In the genomic region with DNA sequence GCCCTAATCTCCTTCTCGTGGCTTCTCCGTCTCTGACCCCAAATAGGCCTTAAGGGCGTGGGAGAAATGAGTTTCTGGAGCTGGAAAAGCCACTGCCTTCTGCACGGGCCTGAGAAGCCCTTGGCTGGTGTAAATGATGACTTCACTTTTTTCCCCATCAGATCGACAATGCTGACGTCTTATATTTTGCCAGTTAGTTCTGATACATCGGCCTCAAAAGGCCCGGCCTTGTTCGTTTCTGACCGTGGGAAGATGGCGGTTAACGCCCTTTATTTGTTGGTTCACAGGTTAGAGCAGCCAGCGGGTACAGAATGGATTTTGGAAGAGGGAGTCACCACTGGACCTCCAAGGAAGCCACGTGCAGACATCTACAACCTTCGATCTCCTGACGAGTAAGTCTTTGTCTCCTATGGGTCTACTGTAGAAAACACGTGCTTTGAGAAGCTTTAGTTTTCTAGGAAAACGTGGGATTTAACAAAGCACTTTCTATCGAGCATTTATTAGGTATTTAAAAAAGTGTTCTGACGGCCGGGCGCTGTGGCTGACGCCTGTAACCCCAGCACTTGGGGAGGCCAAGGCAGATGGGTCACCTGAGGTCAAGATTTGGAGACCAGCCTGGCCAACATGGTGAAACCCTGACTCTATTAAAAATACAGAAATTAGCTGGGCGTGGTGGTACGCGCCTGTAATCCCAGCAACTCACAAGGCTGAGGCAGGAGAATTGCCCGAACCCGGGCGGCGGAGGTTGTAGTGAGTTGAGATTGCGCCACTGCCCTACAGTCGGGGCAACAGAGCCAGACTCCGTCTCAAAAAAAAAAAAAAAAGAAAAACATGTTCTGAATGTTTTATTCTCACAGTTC, we compare ENCODE assay signal across 8 cellular contexts. TPM values are rescaled to one million over a fixed set of nuclear protein-coding genes. Genes with fewer than 3 reads are reported as not detected.
DNase-seq lines count a peak whose midpoint lies in the region; ATAC-seq and TF ChIP-seq lines count a peak whose summit lies in the region.

No MANE protein-coding gene starts in this region.

- H3K9ac ChIP-seq in iPS-15b (ENCODE audit: low read depth, low read length) = peak overlapping the region; percentile 100

- ATAC-seq in activated naive CD8-positive, alpha-beta T cell treated with anti-CD3 and anti-CD28 coated beads, Interleukin-2, amount 10 ng/mL, durations not matched to agents 7 days and 5 days (ENCODE audit: low read depth) = no peak
- ATAC-seq in GM19463 (IDR thresholded peaks at IDR 0.05; ENCODE audit: unreplicated experiment) (no peak), HG03108 (IDR thresholded peaks at IDR 0.05; ENCODE audit: unreplicated experiment) (no peak)

- no peaks in the 10 kb centered on the region for H3K9me3 ChIP-seq in iPS-15b (ENCODE audit: control insufficient read depth, insufficient read depth, low read length)

- peaks cover 53% of the 10 kb centered on the region for H3K4me1 Mint-ChIP-seq in activated naive CD8-positive, alpha-beta T cell treated with anti-CD3 and anti-CD28 coated beads, Interleukin-2, amount 10 ng/mL, durations not matched to agents 7 days and 5 days

- H3K9me3 Mint-ChIP-seq in activated naive CD8-positive, alpha-beta T cell treated with anti-CD3 and anti-CD28 coated beads, Interleukin-2, amount 10 ng/mL, durations not matched to agents 7 days and 5 days = peaks cover 23% of the 10 kb centered on the region

- H3K27me3 ChIP-seq in iPS-15b (ENCODE audit: control insufficient read depth, insufficient read depth, low read length) = no peaks in the 10 kb centered on the region

- DNase-seq in GM12865 (ENCODE audit: low read depth) = peak; percentile 59
- peak; percentile 52 for DNase-seq in NCI-H774 (lab: John Stamatoyannopoulos, UW)
- DNase-seq in activated naive CD8-positive, alpha-beta T cell treated with anti-CD3 and anti-CD28 coated beads, Interleukin-2, amount 10 ng/mL, durations not matched to agents 7 days and 5 days = no peak
- DNase-seq in stimulated activated CD4-positive, alpha-beta T cell treated with anti-CD3 and anti-CD28 coated beads, Interleukin-4, amount 100 ng/mL, for 1 hour = peak; percentile 38
- DNase-seq in AG20443 (ENCODE audit: low spot score) = no peak

- peaks cover 76% of the 10 kb centered on the region for H3K36me3 Mint-ChIP-seq in activated naive CD8-positive, alpha-beta T cell treated with anti-CD3 and anti-CD28 coated beads, Interleukin-2, amount 10 ng/mL, durations not matched to agents 7 days and 5 days

- peaks cover 7% of the 10 kb centered on the region for H3K4me1 ChIP-seq in iPS-15b (ENCODE audit: control insufficient read depth, insufficient read depth, low read length)

- no peak for TF ChIP-seq CTCF in GM12865 (IDR thresholded peaks at IDR 0.05; ENCODE audit: insufficient read depth, low read depth, low read length, missing control alignments)

- H3K27ac Mint-ChIP-seq in activated naive CD8-positive, alpha-beta T cell treated with anti-CD3 and anti-CD28 coated beads, Interleukin-2, amount 10 ng/mL, durations not matched to agents 7 days and 5 days = peak overlapping the region; percentile 99

- H3K4me3 Mint-ChIP-seq in activated naive CD8-positive, alpha-beta T cell treated with anti-CD3 and anti-CD28 coated beads, Interleukin-2, amount 10 ng/mL, durations not matched to agents 7 days and 5 days = peak overlapping the region; percentile 99

- POLR2A ChIA-PET in activated naive CD8-positive, alpha-beta T cell treated with anti-CD3 and anti-CD28 coated beads, Interleukin-2, amount 10 ng/mL, durations not matched to agents 7 days and 5 days (lab: Charles Lee) = interaction anchor here (1.0 to 2.2 kb wide), 4 partner anchors 11 to 40 kb away, joined by 3 to 15 read pairs (median 8); no protein-coding TSS in a partner anchor

- no peaks in the 10 kb centered on the region for H3K27me3 Mint-ChIP-seq in activated naive CD8-positive, alpha-beta T cell treated with anti-CD3 and anti-CD28 coated beads, Interleukin-2, amount 10 ng/mL, durations not matched to agents 7 days and 5 days

- peak overlapping the region; percentile 90 for H3K4me3 ChIP-seq in GM12865 (ENCODE audit: low read depth, low read length)
- peak overlapping the region; percentile 91 for H3K4me3 ChIP-seq in iPS-15b (ENCODE audit: low read depth, low read length)

- peaks cover 57% of the 10 kb centered on the region for H3K36me3 ChIP-seq in iPS-15b (ENCODE audit: control insufficient read depth, insufficient read depth, low read length)

RNA-seq across cellular contexts. Expression of a gene that starts 1.2 kb away (rescaled TPM):
- total RNA-seq in activated naive CD8-positive, alpha-beta T cell treated with anti-CD3 and anti-CD28 coated beads, Interleukin-2, amount 10 ng/mL, durations not matched to agents 7 days and 5 days = 10 to 100 TPM; 64.2 to 66.6 TPM

RNA-seq across cellular contexts. Expression of a gene that starts 59.8 kb away (rescaled TPM):
- 10 to 100 TPM; 46.1 to 47.6 TPM for total RNA-seq in activated naive CD8-positive, alpha-beta T cell treated with anti-CD3 and anti-CD28 coated beads, Interleukin-2, amount 10 ng/mL, durations not matched to agents 7 days and 5 days

Comparison
In these comparisons a context has a peak if more than half of its experiments do, and no peak if none do; other contexts are left out.
1. DNase-seq: peak in GM12865 (single experiment), NCI-H774 (single experiment) and stimulated activated CD4-positive, alpha-beta T cell treated with anti-CD3 and anti-CD28 coated beads, Interleukin-4, amount 100 ng/mL, for 1 hour (single experiment); none in activated naive CD8-positive, alpha-beta T cell treated with anti-CD3 and anti-CD28 coated beads, Interleukin-2, amount 10 ng/mL, durations not matched to agents 7 days and 5 days (single experiment) and AG20443 (single experiment).